ENCODE assay signal across 1 cellular context in genomic region chr1:182029379-182030331, GRCh38.
TF ChIP-seq lines count a peak whose summit lies in the region.

No MANE protein-coding gene starts in this region.

TF ChIP-seq in HepG2, 621 proteins besides CTCF, POLR2A, EP300 and RAD21 (continued from another document and continues in another):
- TF ChIP-seq ZNF280D (CRISPR knock-in tag; IDR thresholded peaks at IDR 0.05), result no peak
- TF ChIP-seq ZBTB25 (CRISPR knock-in tag; IDR thresholded peaks at IDR 0.05), result peak; percentile 33; the same call in 1 of the 2 replicates
- TF ChIP-seq NONO (IDR thresholded peaks at IDR 0.05), result no peak
- TF ChIP-seq NONO (CRISPR knock-in tag; conservative IDR thresholded peaks at IDR 0.05), result peak; percentile 53; the same call in 1 of the 2 replicates
- TF ChIP-seq TERF1 (CRISPR knock-in tag; IDR thresholded peaks at IDR 0.05), result no peak
- TF ChIP-seq HNRNPH1 (optimal IDR thresholded peaks at IDR 0.05; ENCODE audit: low read depth, low read length), result no peak
- TF ChIP-seq E2F5 (CRISPR knock-in tag; conservative IDR thresholded peaks at IDR 0.05), result peak; percentile 58; the same call in 1 of the 2 replicates
- TF ChIP-seq ELK4 (CRISPR knock-in tag; IDR thresholded peaks at IDR 0.05; ENCODE audit: borderline replicate concordance), result no peak
- peak; percentile 36; the same call in 1 of the 2 replicates for TF ChIP-seq ZNF232 (CRISPR knock-in tag; IDR thresholded peaks at IDR 0.05; ENCODE audit: borderline replicate concordance)
- TF ChIP-seq MIER2 (CRISPR knock-in tag; IDR thresholded peaks at IDR 0.05), result no peak
- no peak for TF ChIP-seq ZNF784 (CRISPR knock-in tag; IDR thresholded peaks at IDR 0.05; ENCODE audit: borderline replicate concordance)
- TF ChIP-seq REST (IDR thresholded peaks at IDR 0.05; ENCODE audit: borderline replicate concordance in 1 of 2, low read depth in 1 of 2, low read length in 2 of 2), result no peak
- no peak for TF ChIP-seq FOSL2 (CRISPR knock-in tag; IDR thresholded peaks at IDR 0.05)
- no peak for TF ChIP-seq FOSL1 (CRISPR knock-in tag; IDR thresholded peaks at IDR 0.05; ENCODE audit: borderline replicate concordance)
- no peak for TF ChIP-seq ZNF558 (CRISPR knock-in tag; IDR thresholded peaks at IDR 0.05; ENCODE audit: borderline replicate concordance)
- no peak for TF ChIP-seq ZNF761 (CRISPR knock-in tag; conservative IDR thresholded peaks at IDR 0.05)
- no peak for TF ChIP-seq PHB2 (IDR thresholded peaks at IDR 0.05; ENCODE audit: partially characterized antibody)
- no peak for TF ChIP-seq FLYWCH1 (CRISPR knock-in tag; IDR thresholded peaks at IDR 0.05)
- no peak for TF ChIP-seq NFIC (IDR thresholded peaks at IDR 0.05; ENCODE audit: low read length)
- no peak for TF ChIP-seq PCBP2 (optimal IDR thresholded peaks at IDR 0.05; ENCODE audit: low read depth, low read length, poor library complexity, severe bottlenecking)
- no peak for TF ChIP-seq ZNF605 (CRISPR knock-in tag; IDR thresholded peaks at IDR 0.05)
- TF ChIP-seq AKAP8 (CRISPR knock-in tag; IDR thresholded peaks at IDR 0.05), result no peak
- no peak for TF ChIP-seq BRF2 (CRISPR knock-in tag; IDR thresholded peaks at IDR 0.05)
- 0 out of 2 replicates have a peak, but pooled peaks have one; percentile 30 for TF ChIP-seq ZNF678 (CRISPR knock-in tag; IDR thresholded peaks at IDR 0.05)
- TF ChIP-seq NRL (CRISPR knock-in tag; IDR thresholded peaks at IDR 0.05; ENCODE audit: borderline replicate concordance), result no peak
- no peak for TF ChIP-seq NR2C2 (CRISPR knock-in tag; IDR thresholded peaks at IDR 0.05; ENCODE audit: borderline replicate concordance)
- TF ChIP-seq ZBTB43 (CRISPR knock-in tag; conservative IDR thresholded peaks at IDR 0.05), result no peak
- TF ChIP-seq NBN (conservative IDR thresholded peaks at IDR 0.05), result no peak
- no peak for TF ChIP-seq THAP8 (CRISPR knock-in tag; IDR thresholded peaks at IDR 0.05; ENCODE audit: borderline replicate concordance)
- TF ChIP-seq ZSCAN9 (CRISPR knock-in tag; IDR thresholded peaks at IDR 0.05; ENCODE audit: borderline replicate concordance), result no peak
- TF ChIP-seq ZNF354B (CRISPR knock-in tag; IDR thresholded peaks at IDR 0.05), result no peak
- TF ChIP-seq ZNF619 (CRISPR knock-in tag; IDR thresholded peaks at IDR 0.05), result no peak
- peak; percentile 54; the same call in 1 of the 2 replicates for TF ChIP-seq TFDP1 (CRISPR knock-in tag; IDR thresholded peaks at IDR 0.05; ENCODE audit: borderline replicate concordance)
- no peak for TF ChIP-seq FOXM1 (CRISPR knock-in tag; IDR thresholded peaks at IDR 0.05)
- TF ChIP-seq ZNF20 (CRISPR knock-in tag; IDR thresholded peaks at IDR 0.05), result no peak
- TF ChIP-seq CSRNP2 (CRISPR knock-in tag; conservative IDR thresholded peaks at IDR 0.05; ENCODE audit: low read depth), result no peak
- TF ChIP-seq ZBTB2 (CRISPR knock-in tag; IDR thresholded peaks at IDR 0.05; ENCODE audit: low read depth), result peak; percentile 94
- TF ChIP-seq PREB (CRISPR knock-in tag; IDR thresholded peaks at IDR 0.05), result no peak
